In the genomic region with DNA sequence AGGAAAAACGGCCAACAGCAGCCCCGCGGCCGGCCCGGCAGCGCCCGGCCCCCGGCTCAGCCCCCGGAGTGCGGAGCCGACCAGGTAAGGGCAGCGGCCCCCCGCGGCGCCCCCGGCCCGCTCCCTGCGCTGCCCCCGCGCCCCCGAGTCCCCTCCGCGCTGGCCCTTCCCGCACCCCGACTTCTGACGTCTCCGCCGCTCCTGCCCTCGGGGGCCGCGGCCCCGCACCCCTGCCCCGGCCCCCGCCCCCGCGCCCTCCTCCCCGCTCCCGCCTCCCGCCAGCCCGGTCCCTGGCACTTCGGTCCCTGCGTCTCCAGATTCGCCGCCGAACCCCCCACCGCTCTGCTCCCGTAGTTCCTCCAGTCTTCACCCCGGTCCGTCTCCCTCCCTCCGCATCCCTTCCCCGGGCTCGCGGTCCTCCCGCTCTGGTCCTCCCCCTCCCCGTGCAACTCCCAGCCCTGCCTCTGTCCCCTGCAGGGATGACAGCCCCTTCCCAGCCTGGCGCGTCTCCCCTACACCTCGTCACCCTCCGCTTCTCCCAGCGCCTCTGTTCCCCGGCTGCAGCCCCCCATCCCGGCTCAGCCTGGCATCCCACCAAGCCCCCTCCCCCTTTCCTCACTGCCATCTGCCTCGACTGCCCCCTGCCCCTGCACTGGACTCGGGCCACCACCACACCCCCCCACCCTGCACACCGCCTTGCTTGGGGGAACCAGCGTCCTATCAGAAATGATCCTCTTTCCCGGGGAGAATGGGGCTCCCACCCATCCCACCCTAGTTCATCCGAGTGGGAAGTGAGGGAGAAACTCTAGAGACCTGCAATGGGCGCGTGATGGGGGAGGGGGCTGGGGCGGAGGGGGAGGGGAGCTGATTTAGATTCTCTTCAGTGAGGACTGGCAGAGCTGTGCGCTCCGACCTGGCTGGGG, we compare ENCODE assay signal across 8 cellular contexts. TPM values are rescaled to one million over a fixed set of nuclear protein-coding genes. Genes with fewer than 3 reads are reported as not detected.
DNase-seq lines count a peak whose midpoint lies in the region; ATAC-seq, FAIRE-seq and TF ChIP-seq lines count a peak whose summit lies in the region.

No MANE protein-coding gene starts in this region.

- no peak for TF ChIP-seq CTCF in HepG2 (CRISPR knock-in tag; IDR thresholded peaks at IDR 0.05)
- TF ChIP-seq CTCF in right lobe of liver (IDR thresholded peaks at IDR 0.05), result no peak
- TF ChIP-seq CTCF in MCF 10A (IDR thresholded peaks at IDR 0.05; ENCODE audit: unreplicated experiment), result no peak
- no peak for TF ChIP-seq CTCF in mesothelial cell of epicardium (IDR thresholded peaks at IDR 0.05; ENCODE audit: unreplicated experiment)
- no peak for TF ChIP-seq CTCF in PC-9 (conservative IDR thresholded peaks at IDR 0.05)

- H4K20me1 ChIP-seq in HepG2 (ENCODE audit: insufficient read depth, low read length) (no peaks in the 10 kb centered on the region), PC-9 (ENCODE audit: insufficient read depth) (no peaks in the 10 kb centered on the region)

- H3K9me2 ChIP-seq in PC-9 (ENCODE audit: insufficient read depth), result no peaks in the 10 kb centered on the region

- DNase-seq in HepG2 (ENCODE audit: low spot score), result no peak
- DNase-seq in right lobe of liver, result no peak
- DNase-seq in MCF 10A (ENCODE audit: unreplicated experiment), result no peak
- peak in 1 of 2 experiments; percentile 38 for DNase-seq in mesothelial cell of epicardium (ENCODE audit: low spot score in 2 of 2, unreplicated experiment in 2 of 2)
- no peak for DNase-seq in aorta
- no peak for DNase-seq in PC-9
- no peak for DNase-seq in left colon

- peak overlapping the region in 1 of 3 experiments; percentile 50; a peak in 2 of 6 replicates for H3K4me3 ChIP-seq in HepG2 (replicated peaks in 1 of 3; ENCODE audit: insufficient read depth in 1 of 3, low read depth in 2 of 3, low read length in 3 of 3)
- peak overlapping the region in 1 of 3 donors; percentile 54 for H3K4me3 ChIP-seq in right lobe of liver
- H3K4me3 ChIP-seq in aorta (ENCODE audit: low read length in 2 of 2), result peak overlapping the region; percentile 53 to 54
- no peak overlapping the region for H3K4me3 ChIP-seq in PC-9

- peaks cover 52% of the 10 kb centered on the region for H3K27me3 Mint-ChIP-seq in MCF 10A (ENCODE audit: insufficient read depth, unreplicated experiment)
- H3K27me3 Mint-ChIP-seq in mesothelial cell of epicardium (ENCODE audit: low read depth), result peaks cover 77% of the 10 kb centered on the region

- H3K27ac Mint-ChIP-seq in MCF 10A (ENCODE audit: low read depth, unreplicated experiment) (no peak overlapping the region), mesothelial cell of epicardium (no peak overlapping the region)

- H3K9me3 ChIP-seq in HepG2 (ENCODE audit: low read length), result no peaks in the 10 kb centered on the region
- no peaks in the 10 kb centered on the region for H3K9me3 ChIP-seq in right lobe of liver
- H3K9me3 ChIP-seq in aorta (ENCODE audit: control insufficient read depth, low read length), result no peaks in the 10 kb centered on the region
- no peaks in the 10 kb centered on the region for H3K9me3 ChIP-seq in PC-9 (ENCODE audit: insufficient read depth, low read depth)

- H3K27ac ChIP-seq in HepG2 (ENCODE audit: extremely low read length, insufficient read depth, low read length) (no peak overlapping the region), right lobe of liver (no peak overlapping the region), aorta (ENCODE audit: low read depth in 1 of 2, low read length in 2 of 2) (no peak overlapping the region), PC-9 (no peak overlapping the region)

- peaks cover 5% of the 10 kb centered on the region for H3K4me1 ChIP-seq in HepG2 (ENCODE audit: insufficient read depth, low read length)
- H3K4me1 ChIP-seq in right lobe of liver, result no peaks in the 10 kb centered on the region
- H3K4me1 ChIP-seq in aorta (ENCODE audit: control insufficient read depth in 1 of 2, insufficient read depth in 2 of 2, low read length in 2 of 2), result no peaks in the 10 kb centered on the region
- H3K4me1 ChIP-seq in PC-9 (replicated peaks; ENCODE audit: insufficient read depth), result no peaks in the 10 kb centered on the region

- ATAC-seq in HepG2 (no peak), right lobe of liver (no peak), aorta (ENCODE audit: low FRiP score) (no peak), HG03097 (IDR thresholded peaks at IDR 0.05; ENCODE audit: low FRiP score, unreplicated experiment) (no peak), left colon (no peak)

- no peak for FAIRE-seq in HepG2 (lab: Jason Lieb, UNC)

- H3F3A ChIP-seq in PC-9 (ENCODE audit: insufficient read depth, low read depth), result no peaks in the 10 kb centered on the region

- no peak overlapping the region for H2AFZ ChIP-seq in HepG2 (ENCODE audit: low read length)
- H2AFZ ChIP-seq in PC-9, result no peak overlapping the region

- H3K9me3 Mint-ChIP-seq in MCF 10A (ENCODE audit: unreplicated experiment) (no peaks in the 10 kb centered on the region), mesothelial cell of epicardium (no peaks in the 10 kb centered on the region)

- intact Hi-C loops in HepG2 (cut with micrococcal nuclease; ENCODE audit: unreplicated experiment), result loop anchor here (1.0 to 10.0 kb wide), 5 partner anchors 173 to 601 kb away; no protein-coding TSS in a partner anchor
- intact Hi-C loops in right lobe of liver (cut with DNase I), result loop anchor here in 1 of 2 donors (5.0 to 10.0 kb wide), 2 partner anchors 170 to 443 kb away; no protein-coding TSS in a partner anchor
- intact Hi-C loops in MCF 10A (cut with micrococcal nuclease), result loop anchor here (1.0 kb wide), 6 partner anchors 173 to 682 kb away; no protein-coding TSS in a partner anchor
- intact Hi-C loops in aorta (cut with DNase I), result loop anchor here (1.0 to 10.0 kb wide), 7 partner anchors 170 to 683 kb away; partner anchors contain the start of gene TECTA (in 1 of the 2)
- intact Hi-C loops in PC-9 (cut with micrococcal nuclease; ENCODE audit: unreplicated experiment), result loop anchor here (1.0 to 10.0 kb wide), 7 partner anchors 173 to 1080 kb away; no protein-coding TSS in a partner anchor
- intact Hi-C loops in left colon (cut with DNase I, micrococcal nuclease), result loop anchor here (5.0 to 10.0 kb wide), 4 partner anchors 170 to 440 kb away; no protein-coding TSS in a partner anchor

- no peaks in the 10 kb centered on the region for H3K36me3 Mint-ChIP-seq in MCF 10A (ENCODE audit: insufficient read depth, unreplicated experiment)
- H3K36me3 Mint-ChIP-seq in mesothelial cell of epicardium, result no peaks in the 10 kb centered on the region

- peaks cover 6% of the 10 kb centered on the region for H3K4me1 Mint-ChIP-seq in MCF 10A (ENCODE audit: insufficient read depth, unreplicated experiment)
- peaks cover 15% of the 10 kb centered on the region for H3K4me1 Mint-ChIP-seq in mesothelial cell of epicardium

- H3K27me3 ChIP-seq in HepG2 (ENCODE audit: control insufficient read depth in 1 of 2, insufficient read depth in 2 of 2, low read length in 2 of 2) (peaks cover 4 to 76% of the 10 kb centered on the region in 2 experiments), right lobe of liver (no peaks in the 10 kb centered on the region), aorta (ENCODE audit: control insufficient read depth in 1 of 2, insufficient read depth in 2 of 2, low read length in 1 of 2) (no peaks in the 10 kb centered on the region), PC-9 (ENCODE audit: insufficient read depth, low read depth) (peaks cover 72% of the 10 kb centered on the region)

- WGBS in HepG2 (ENCODE audit: low lambda C conversion rate), result 17% methylated on average over 36 of the region's 73 CpGs
- 19% methylated on average over 21 of the region's 73 CpGs for WGBS in right lobe of liver (ENCODE audit: insufficient coverage, low coverage, low lambda C conversion rate, missing lambda C conversion rate)
- 12 to 16% methylated on average over 46 to 73 of the region's 73 CpGs for WGBS in aorta, 2 donors

- H3K79me2 ChIP-seq in HepG2 (ENCODE audit: insufficient read depth, low read length), result no peaks in the 10 kb centered on the region
- no peaks in the 10 kb centered on the region for H3K79me2 ChIP-seq in PC-9 (ENCODE audit: low read depth)

- POLR2A ChIA-PET in HepG2 (lab: Yijun Ruan, JAX) (no interaction called here), MCF 10A (lab: Yijun Ruan, JAX) (interaction anchor here (0.6 kb wide), 1 partner anchor 923 kb away, joined by 3 read pairs; no protein-coding TSS in a partner anchor), PC-9 (lab: Charles Lee; ENCODE audit: unreplicated experiment) (no interaction called here)

- in situ Hi-C loops in HepG2 (cut with HindIII; ENCODE audit: extremely low pct_ligation_motif_present, low pct_unique_long_range_greater_than_20kb), result loop anchor here (5.0 to 10.0 kb wide), 3 partner anchors 175 to 440 kb away; no protein-coding TSS in a partner anchor

- TF ChIP-seq EP300 in HepG2 (IDR thresholded peaks at IDR 0.05; ENCODE audit: low read depth in 2 of 2, low read length in 2 of 2) (no peak), HepG2 (CRISPR knock-in tag; IDR thresholded peaks at IDR 0.05; ENCODE audit: borderline replicate concordance) (no peak)

- H3K9ac ChIP-seq in HepG2 (ENCODE audit: insufficient read depth, low read depth, low read length), result no peak overlapping the region

- TF ChIP-seq POLR2A in HepG2 (IDR thresholded peaks at IDR 0.05; ENCODE audit: insufficient read depth in 1 of 2, low read depth in 2 of 2, low read length in 2 of 2) (no peak), right lobe of liver (IDR thresholded peaks at IDR 0.05) (no peak)

- H3K36me3 ChIP-seq in HepG2 (replicated peaks in 1 of 2; ENCODE audit: control insufficient read depth in 1 of 2, insufficient read depth in 2 of 2, low read length in 2 of 2) (no peaks in the 10 kb centered on the region), right lobe of liver (no peaks in the 10 kb centered on the region), aorta (ENCODE audit: control insufficient read depth in 1 of 2, insufficient read depth in 2 of 2, low read length in 1 of 2) (no peaks in the 10 kb centered on the region), PC-9 (ENCODE audit: low read depth) (no peaks in the 10 kb centered on the region)

- peak overlapping the region; percentile 63 for H3K4me2 ChIP-seq in HepG2 (ENCODE audit: low read depth, low read length)
- no peak overlapping the region for H3K4me2 ChIP-seq in PC-9

- BruUV-seq in HepG2 (replicated peaks; lab: Mats Ljungman, UMichigan) (no TSS peak), MCF 10A (replicated peaks; lab: Mats Ljungman, UMichigan) (no TSS peak), PC-9 (replicated peaks; lab: Mats Ljungman, UMichigan) (no TSS peak)

- no peak for TF ChIP-seq RAD21 in HepG2 (CRISPR knock-in tag; IDR thresholded peaks at IDR 0.05)

- H3K4me3 Mint-ChIP-seq in MCF 10A (ENCODE audit: unreplicated experiment) (peak overlapping the region; percentile 29), mesothelial cell of epicardium (peak overlapping the region; percentile 57)

- CTCF ChIA-PET in HepG2 (lab: Yijun Ruan, JAX; ENCODE audit: low intra/inter-chr PET ratio, low total read pairs) (interaction anchor here (0.7 to 3.2 kb wide), 6 partner anchors 148 to 440 kb away, joined by 4 to 33 read pairs (median 6); no protein-coding TSS in a partner anchor), MCF 10A (lab: Yijun Ruan, JAX) (interaction anchor here (0.5 to 4.7 kb wide), 9 partner anchors 10 to 682 kb away, joined by 3 to 36 read pairs (median 10); no protein-coding TSS in a partner anchor), PC-9 (lab: Charles Lee) (interaction anchor here (0.5 to 0.7 kb wide), 4 partner anchors 120 to 487 kb away, joined by 3 to 15 read pairs (median 5); no protein-coding TSS in a partner anchor)

RNA-seq across cellular contexts. Expression of gene GRIK4, which starts 0.5 kb away (rescaled TPM):
- 0.04 TPM in 1 of 2 replicates, not detected in the other for total RNA-seq in HepG2 (2016; rRNA removed; fragmentation: Illumina TruSeq; extraction: Trizol)
- total RNA-seq in HepG2 (2016; cell fraction: cytosol; rRNA removed; fragmentation: Illumina TruSeq; extraction: Trizol; ENCODE audit: low read depth), result not detected in 2 replicates
- total RNA-seq in HepG2 (2016; cell fraction: insoluble cytoplasmic fraction; rRNA removed; fragmentation: Illumina TruSeq; extraction: Trizol), result not detected in 2 replicates
- total RNA-seq in HepG2 (2016; cell fraction: membrane; rRNA removed; fragmentation: Illumina TruSeq; extraction: Trizol), result 0.19 and 0.24 TPM in 2 replicates
- 0.12 TPM in 1 of 2 replicates, not detected in the other for total RNA-seq in HepG2 (2016; cell fraction: nucleus; rRNA removed; fragmentation: Illumina TruSeq; extraction: Trizol)
- polyA plus RNA-seq in HepG2 (2011; rRNA removed), result 0.01 and 0.07 TPM in 2 replicates
- polyA plus RNA-seq in HepG2 (2011; cell fraction: cytosol; rRNA removed), result 0.03 TPM in 1 of 2 replicates, not detected in the other
- polyA plus RNA-seq in HepG2 (2011; cell fraction: nucleus; rRNA removed), result 0.09 TPM in 1 of 2 replicates, not detected in the other
- 0.04 and 0.05 TPM in 2 replicates for polyA plus RNA-seq in HepG2 (2012)
- polyA plus RNA-seq in HepG2 (2016; cell fraction: cytosol; fragmentation: Illumina TruSeq; extraction: Trizol; ENCODE audit: low read depth), result 0.02 TPM in 1 of 2 replicates, not detected in the other
- not detected in 2 replicates for polyA plus RNA-seq in HepG2 (2016; cell fraction: insoluble cytoplasmic fraction; fragmentation: Illumina TruSeq; extraction: Trizol; ENCODE audit: low read depth)
- 0.10 TPM in 1 of 2 replicates, not detected in the other for polyA plus RNA-seq in HepG2 (2016; cell fraction: membrane; fragmentation: Illumina TruSeq; extraction: Trizol; ENCODE audit: low read depth)
- polyA plus RNA-seq in HepG2 (2016; cell fraction: nucleus; fragmentation: Illumina TruSeq; extraction: Trizol; ENCODE audit: insufficient read depth, low read depth), result not detected in 2 replicates
- 0.64 TPM in 1 of 2 replicates, not detected in the other for polyA minus RNA-seq in HepG2 (2011; rRNA and poly(A)+ RNA removed; ENCODE audit: low replicate concordance)
- polyA minus RNA-seq in HepG2 (2011; cell fraction: cytosol; rRNA and poly(A)+ RNA removed), result not detected in 2 replicates
- polyA minus RNA-seq in HepG2 (2011; cell fraction: nucleus; rRNA and poly(A)+ RNA removed), result not detected in 2 replicates
- total RNA-seq in right lobe of liver, result under 1 TPM in 2 of 6 experiments, not detected in 4; 0.07 to 0.11 TPM
- total RNA-seq in MCF 10A (2022), result not detected in 2 replicates
- 1.5 to 2.2 TPM (median 1.8 TPM) in 3 replicates for total RNA-seq in mesothelial cell of epicardium
- not detected for total RNA-seq in aorta
- not detected for polyA plus RNA-seq in aorta
- not detected in 2 replicates for total RNA-seq in PC-9 (2021)
- total RNA-seq in left colon, result under 1 TPM; 0.15 to 0.20 TPM
